ENCODE assay signal across 1 cellular context in genomic region chr12:95506707-95507523, GRCh38.
TF ChIP-seq lines count a peak whose summit lies in the region.

No MANE protein-coding gene starts in this region.

TF ChIP-seq in IMR-90, 13 proteins besides CTCF, POLR2A, EP300 and RAD21:
- TF ChIP-seq RFX5 (IDR thresholded peaks at IDR 0.05; ENCODE audit: low read depth, low read length) = no peak
- TF ChIP-seq CEBPB (IDR thresholded peaks at IDR 0.05; ENCODE audit: low read depth, low read length) = no peak
- TF ChIP-seq ELK1 (IDR thresholded peaks at IDR 0.05; ENCODE audit: borderline replicate concordance, low read depth, low read length) = no peak
- no peak for TF ChIP-seq SMC3 (IDR thresholded peaks at IDR 0.05; ENCODE audit: low read depth, low read length)
- no peak for TF ChIP-seq RCOR1 (IDR thresholded peaks at IDR 0.05; ENCODE audit: insufficient replicate concordance, low read length)
TF ChIP-seq in IMR-90: peak in this region for 0.
